Comparison of ENCODE assay signal across 31 cellular contexts in genomic region chr22:45720875-45721378, GRCh38. TPM values are rescaled to one million over a fixed set of nuclear protein-coding genes. Genes with fewer than 3 reads are reported as not detected.
DNase-seq lines count a peak whose midpoint lies in the region; ATAC-seq, FAIRE-seq and TF ChIP-seq lines count a peak whose summit lies in the region.
"Had no signal": no experiment of that assay in that cellular context is flagged by ENCODE, and none has a peak within 500 bp of the region (broad histone marks: within the 10 kb centered on the region; RNA-seq: fewer than 3 reads in every experiment).

No MANE protein-coding gene starts in this region.

- FAIRE-seq in urothelium cell line (lab: Jason Lieb, UNC), result peak; percentile 35

- H3K36me3 Mint-ChIP-seq in activated naive CD4-positive, alpha-beta T cell treated with anti-CD3 and anti-CD28 coated beads, Interleukin-2, amount 50 U/mL, for 24 hours, result peaks cover 18% of the 10 kb centered on the region
- peaks cover 0 to 4% of the 10 kb centered on the region in 2 donors for H3K36me3 Mint-ChIP-seq in activated naive CD4-positive, alpha-beta T cell treated with anti-CD3 and anti-CD28 coated beads, Interleukin-2, amount 50 U/mL, for 72 hours

- no peak for DNase-seq in activated naive CD4-positive, alpha-beta T cell treated with anti-CD3 and anti-CD28 coated beads, Interleukin-2, amount 50 U/mL, for 72 hours (ENCODE audit: low spot score in 2 of 2)
- DNase-seq in iris pigment epithelial cell (ENCODE audit: low read depth) (peak; percentile 24), urothelium cell line (ENCODE audit: low spot score) (no peak)
- no peak for DNase-seq in stimulated activated naive CD4-positive, alpha-beta T cell treated with Interleukin-2 at 50 U/mL for 16 hours (lab: John Stamatoyannopoulos, UW)
- DNase-seq: activated naive CD4-positive, alpha-beta T cell treated with anti-CD3 and anti-CD28 coated beads, Interleukin-2, amount 50 U/mL, for 16 hours; aorta; caudate nucleus; CD8-positive, alpha-beta memory T cell; cortex of kidney; DMS79; endodermal cell; gastrocnemius medialis; hippocampal formation; Kasumi-1; left lung; naive thymus-derived CD4-positive, alpha-beta T cell; NCI-H1694 treated with DMSO at 0.1 percent for 48 hours; NCI-H2171 treated with DMSO at 0.1 percent for 48 hours; NCI-H69; SJCRH30; stimulated activated naive CD8-positive, alpha-beta T cell treated with anti-CD3 and anti-CD28 coated beads, Interleukin-15, Interleukin-2, amounts not matched to agents 100 U/mL and 50 U/mL, for 24 hours had no signal

- no peak overlapping the region for H2AFZ ChIP-seq in OCI-LY1 (ENCODE audit: low read length)

- no peak overlapping the region for H3K4me2 ChIP-seq in OCI-LY1 (ENCODE audit: low read length)

- no peaks in the 10 kb centered on the region for H3K9me3 Mint-ChIP-seq in activated naive CD4-positive, alpha-beta T cell treated with anti-CD3 and anti-CD28 coated beads, Interleukin-2, amount 50 U/mL, for 24 hours
- no peaks in the 10 kb centered on the region for H3K9me3 Mint-ChIP-seq in activated naive CD4-positive, alpha-beta T cell treated with anti-CD3 and anti-CD28 coated beads, Interleukin-2, amount 50 U/mL, for 72 hours
- H3K9me3 Mint-ChIP-seq: CD8-positive, alpha-beta memory T cell; endodermal cell; naive thymus-derived CD4-positive, alpha-beta T cell; WTC11 had no signal

- TF ChIP-seq CTCF in OCI-LY1 (IDR thresholded peaks at IDR 0.05; ENCODE audit: low read length), result no peak

- H3K4me1 Mint-ChIP-seq in activated naive CD4-positive, alpha-beta T cell treated with anti-CD3 and anti-CD28 coated beads, Interleukin-2, amount 50 U/mL, for 24 hours, result peaks cover 37% of the 10 kb centered on the region

- no peaks in the 10 kb centered on the region for H3K9me3 ChIP-seq in OCI-LY1 (ENCODE audit: low read length)
- H3K9me3 ChIP-seq: esophagus muscularis mucosa, gastrocnemius medialis, left lung, prostate gland, SJCRH30, thoracic aorta, vagina had no signal

- no peak overlapping the region for H3K4me3 ChIP-seq in OCI-LY1 (ENCODE audit: low read depth, low read length, poor library complexity, severe bottlenecking)
- H3K4me3 ChIP-seq: esophagus muscularis mucosa, gastrocnemius medialis, left lung, prostate gland, SJCRH30, thoracic aorta, vagina had no signal

- no peaks in the 10 kb centered on the region for H3K27me3 Mint-ChIP-seq in activated naive CD4-positive, alpha-beta T cell treated with anti-CD3 and anti-CD28 coated beads, Interleukin-2, amount 50 U/mL, for 24 hours
- H3K27me3 Mint-ChIP-seq: B cell; CD8-positive, alpha-beta memory T cell; naive thymus-derived CD4-positive, alpha-beta T cell had no signal

- peaks cover 4% of the 10 kb centered on the region for H3K4me1 ChIP-seq in OCI-LY1 (ENCODE audit: insufficient read depth, low read length, severe bottlenecking)
- H3K4me1 ChIP-seq: prostate gland had no signal

- no peaks in the 10 kb centered on the region for H3K9me2 ChIP-seq in OCI-LY1 (ENCODE audit: low read depth, low read length)

- no peaks in the 10 kb centered on the region for H3F3A ChIP-seq in OCI-LY1 (ENCODE audit: insufficient read depth, low read length)

- H4K20me1 ChIP-seq in OCI-LY1 (ENCODE audit: insufficient read depth, low read length), result no peaks in the 10 kb centered on the region

- no peak overlapping the region for H3K9ac ChIP-seq in OCI-LY1 (ENCODE audit: low read length)

- H3K27ac ChIP-seq in OCI-LY1 (ENCODE audit: low read depth, low read length, poor library complexity, severe bottlenecking), result peak overlapping the region; percentile 43
- H3K27ac ChIP-seq: esophagus muscularis mucosa, gastrocnemius medialis, left lung, prostate gland, SJCRH30, thoracic aorta, vagina had no signal

- H3K79me2 ChIP-seq in OCI-LY1 (ENCODE audit: insufficient read depth, low read length), result peaks cover 34% of the 10 kb centered on the region

- H3K36me3 ChIP-seq in OCI-LY1 (ENCODE audit: insufficient read depth, low read length), result peaks cover 96% of the 10 kb centered on the region
- H3K36me3 ChIP-seq: gastrocnemius medialis, prostate gland had no signal

- peak overlapping the region; percentile 10 for H3K27ac Mint-ChIP-seq in activated naive CD4-positive, alpha-beta T cell treated with anti-CD3 and anti-CD28 coated beads, Interleukin-2, amount 50 U/mL, for 24 hours
- H3K27ac Mint-ChIP-seq in activated naive CD4-positive, alpha-beta T cell treated with anti-CD3 and anti-CD28 coated beads, Interleukin-2, amount 50 U/mL, for 72 hours, result peak overlapping the region in 1 of 2 donors; percentile 7
- H3K27ac Mint-ChIP-seq: naive thymus-derived CD4-positive, alpha-beta T cell had no signal

- no peaks in the 10 kb centered on the region for H3K27me3 ChIP-seq in OCI-LY1 (ENCODE audit: insufficient read depth, low read length)
- H3K27me3 ChIP-seq: esophagus muscularis mucosa, gastrocnemius medialis, left lung, SJCRH30, vagina had no signal

- ATAC-seq in activated naive CD4-positive, alpha-beta T cell treated with anti-CD3 and anti-CD28 coated beads, Interleukin-2, amount 50 U/mL, for 72 hours, result no peak
- no peak for ATAC-seq in HG03520 (IDR thresholded peaks at IDR 0.05; ENCODE audit: unreplicated experiment)
- no peak for ATAC-seq in GM21786 (IDR thresholded peaks at IDR 0.05; ENCODE audit: unreplicated experiment)
- ATAC-seq: gastrocnemius medialis; left lung; naive thymus-derived CD4-positive, alpha-beta T cell; stimulated activated naive CD8-positive, alpha-beta T cell treated with anti-CD3 and anti-CD28 coated beads, Interleukin-15, Interleukin-2, amounts not matched to agents 100 U/mL and 50 U/mL, for 24 hours; WTC11 had no signal

- H3K4me3 Mint-ChIP-seq in activated naive CD4-positive, alpha-beta T cell treated with anti-CD3 and anti-CD28 coated beads, Interleukin-2, amount 50 U/mL, for 24 hours, result no peak overlapping the region
- H3K4me3 Mint-ChIP-seq: B cell; CD8-positive, alpha-beta memory T cell; endodermal cell; naive thymus-derived CD4-positive, alpha-beta T cell; WTC11 had no signal

RNA-seq across cellular contexts. Expression of gene ATXN10, which starts 49.3 kb away (rescaled TPM):
- 10 to 100 TPM; 60.1 to 90.7 TPM for total RNA-seq in activated naive CD4-positive, alpha-beta T cell treated with anti-CD3 and anti-CD28 coated beads, Interleukin-2, amount 50 U/mL, for 72 hours
